Comparison of ENCODE assay signal across 13 cellular contexts in the genomic region with DNA sequence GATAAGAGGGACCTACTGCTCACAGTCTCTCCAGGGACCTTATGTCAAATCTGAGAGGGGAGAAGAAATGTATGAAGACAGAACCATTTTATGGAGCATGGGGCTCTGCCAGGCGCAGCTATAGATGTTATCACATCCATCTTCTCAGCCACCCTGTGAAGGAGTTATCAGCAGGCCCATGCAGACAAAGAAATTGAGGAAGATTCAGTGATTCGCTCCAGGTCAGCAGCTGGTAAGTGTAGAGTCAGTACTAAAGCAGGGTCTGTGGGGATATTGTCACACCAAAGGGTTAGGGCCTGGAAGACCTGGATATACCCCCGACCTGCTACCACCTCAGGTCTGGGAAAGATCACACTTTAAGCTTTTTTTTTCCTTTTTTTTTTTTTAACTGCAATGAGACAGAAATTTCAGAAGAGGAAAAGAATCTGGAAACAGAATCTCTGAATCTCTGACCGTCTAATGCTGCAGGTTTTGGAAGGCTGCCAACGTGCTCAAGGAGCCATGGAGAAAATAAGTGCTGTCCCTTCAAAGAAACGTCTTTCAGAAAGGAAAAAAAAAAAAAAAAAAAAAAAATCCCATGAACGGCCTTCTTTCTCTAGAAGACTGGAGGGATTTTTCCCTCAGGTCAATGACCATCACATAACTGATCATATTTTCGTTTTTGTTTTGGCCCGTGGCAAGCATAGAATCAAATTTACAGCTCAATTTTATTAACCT.
A peak's percentile ranks its signal among the peaks of the same experiment; 100 is the strongest.
DNase-seq lines count a peak whose midpoint lies in the region; ATAC-seq and TF ChIP-seq lines count a peak whose summit lies in the region.
"Had no signal": no experiment of that assay in that cellular context is flagged by ENCODE, and none has a peak within 500 bp of the region (broad histone marks: within the 10 kb centered on the region; RNA-seq: fewer than 3 reads in every experiment).

No MANE protein-coding gene starts in this region.

- 0 out of 3 replicates have a peak, but pooled peaks have one; percentile 24 for ATAC-seq in DND-41 (ENCODE audit: insufficient read depth, low read depth)
- no peak for ATAC-seq in GM21825 (IDR thresholded peaks at IDR 0.05; ENCODE audit: unreplicated experiment)
- no peak for ATAC-seq in GM19023 (IDR thresholded peaks at IDR 0.05; ENCODE audit: unreplicated experiment)
- ATAC-seq: foreskin keratinocyte; stimulated activated effector memory CD8-positive, alpha-beta T cell treated with anti-CD3 and anti-CD28 coated beads, Interleukin-12 subunit alpha, Interleukin-12 subunit beta, amount 100 ng/mL, for 72 hours had no signal

- no peaks in the 10 kb centered on the region for H4K20me1 ChIP-seq in DND-41 (ENCODE audit: insufficient read depth, low read length)

- H3K4me2 ChIP-seq in DND-41 (ENCODE audit: insufficient read depth, low read length): no peak overlapping the region
- no peak overlapping the region for H3K4me2 ChIP-seq in neuronal stem cell (ENCODE audit: insufficient read depth, low read length, poor library complexity, severe bottlenecking)

- no peak overlapping the region for H3K4ac ChIP-seq in neuronal stem cell (ENCODE audit: low read length)

- H3K9me3 ChIP-seq in DND-41 (ENCODE audit: insufficient read depth, low read length, severe bottlenecking): no peaks in the 10 kb centered on the region
- no peaks in the 10 kb centered on the region for H3K9me3 ChIP-seq in neuronal stem cell (replicated peaks in 1 of 2; ENCODE audit: control insufficient read depth in 2 of 2, insufficient read depth in 1 of 2, low read depth in 1 of 2, low read length in 2 of 2)
- H3K9me3 ChIP-seq: colonic mucosa had no signal

- no peak overlapping the region for H2AK5ac ChIP-seq in neuronal stem cell (ENCODE audit: low read depth, low read length)

- H2BK5ac ChIP-seq in neuronal stem cell (ENCODE audit: low read length): no peak overlapping the region

- H3K4me3 ChIP-seq in DND-41 (ENCODE audit: low read depth in 1 of 2, low read length in 2 of 2) (no peak overlapping the region), neuronal stem cell (ENCODE audit: low read length in 2 of 2) (no peak overlapping the region)
- H3K4me3 ChIP-seq: colonic mucosa had no signal

- H3K36me3 ChIP-seq in DND-41 (ENCODE audit: insufficient read depth, low read length) (no peaks in the 10 kb centered on the region), neuronal stem cell (replicated peaks in 1 of 2; ENCODE audit: control insufficient read depth in 2 of 2, insufficient read depth in 2 of 2, low read length in 2 of 2) (no peaks in the 10 kb centered on the region)
- H3K36me3 ChIP-seq: colonic mucosa had no signal

- no peak overlapping the region for H2BK12ac ChIP-seq in neuronal stem cell (ENCODE audit: low read length)

- H3K79me1 ChIP-seq in neuronal stem cell (ENCODE audit: low read depth, low read length): no peaks in the 10 kb centered on the region

- H2AFZ ChIP-seq in DND-41 (ENCODE audit: low read depth, low read length) (no peak overlapping the region), neuronal stem cell (ENCODE audit: low read length) (no peak overlapping the region)

- H3K23ac ChIP-seq in neuronal stem cell (ENCODE audit: low read depth, low read length, poor library complexity): no peak overlapping the region

- DNase-seq in DND-41 (no peak), NAMALWA (ENCODE audit: low spot score) (peak; percentile 26), astrocyte of the hippocampus (ENCODE audit: low read depth, low spot score) (peak; percentile 64), neuronal stem cell (ENCODE audit: low spot score) (no peak), activated gamma-delta T cell (lab: John Stamatoyannopoulos, UW) (no peak)
- no peak for DNase-seq in activated CD4-positive, CD25-positive, alpha-beta regulatory T cell treated with anti-CD3 and anti-CD28 coated beads, Interleukin-2, amount 50 U/mL, for 72 hours
- DNase-seq: activated CD4-positive, alpha-beta T cell treated with anti-CD3 and anti-CD28 coated beads, Interleukin-2, amount 50 U/mL, for 4 hours; activated naive CD4-positive, alpha-beta T cell; colonic mucosa; foreskin keratinocyte had no signal

- H3K9ac ChIP-seq in DND-41 (ENCODE audit: low read depth, low read length) (no peak overlapping the region), neuronal stem cell (ENCODE audit: low read depth, low read length, poor library complexity) (no peak overlapping the region)

- no peak overlapping the region for H2BK15ac ChIP-seq in neuronal stem cell (ENCODE audit: low read length)

- H4K91ac ChIP-seq in neuronal stem cell (ENCODE audit: low read depth, low read length, poor library complexity): no peak overlapping the region

- H3K79me2 ChIP-seq in DND-41 (ENCODE audit: insufficient read depth, low read length): no peaks in the 10 kb centered on the region

- H2BK120ac ChIP-seq in neuronal stem cell (ENCODE audit: low read depth, low read length): no peak overlapping the region

- H3K4me1 ChIP-seq in DND-41 (ENCODE audit: insufficient read depth, low read length) (no peaks in the 10 kb centered on the region), neuronal stem cell (ENCODE audit: control insufficient read depth in 2 of 2, insufficient read depth in 1 of 2, low read depth in 1 of 2, low read length in 2 of 2) (no peaks in the 10 kb centered on the region)
- H3K4me1 ChIP-seq: colonic mucosa had no signal

- no peak overlapping the region for H4K8ac ChIP-seq in neuronal stem cell (ENCODE audit: low read depth, low read length)

- H3K27me3 ChIP-seq in DND-41 (ENCODE audit: insufficient read depth, low read length, poor library complexity) (no peaks in the 10 kb centered on the region), neuronal stem cell (ENCODE audit: control insufficient read depth in 3 of 3, insufficient read depth in 3 of 3, low read depth in 1 of 3, low read length in 3 of 3) (no peaks in the 10 kb centered on the region)
- H3K27me3 ChIP-seq: colonic mucosa, foreskin keratinocyte had no signal

- no peak overlapping the region for H3K14ac ChIP-seq in neuronal stem cell (ENCODE audit: low read length)

- H3K27ac ChIP-seq in DND-41 (ENCODE audit: low read length) (no peak overlapping the region), neuronal stem cell (replicated peaks; ENCODE audit: low read length) (no peak overlapping the region)
- H3K27ac ChIP-seq: colonic mucosa, foreskin keratinocyte had no signal

- TF ChIP-seq CTCF in DND-41 (IDR thresholded peaks at IDR 0.05; ENCODE audit: borderline replicate concordance, extremely low read depth, low read length, poor library complexity, severe bottlenecking): no peak

- no CpG with 5 or more reads among the region's 9 CpGs for WGBS in neuronal stem cell (ENCODE audit: extremely low coverage in 2 of 2, insufficient read length in 2 of 2, insufficient replicate concordance in 1 of 2), 2 donors

- H3K18ac ChIP-seq in neuronal stem cell (ENCODE audit: low read length): peak overlapping the region; percentile 30

Comparison
In these comparisons a context has a peak if more than half of its experiments do, and no peak if none do; other contexts are left out.
1. DNase-seq: peak in NAMALWA (single experiment) and astrocyte of the hippocampus (single experiment); none in DND-41 (single experiment), neuronal stem cell (single experiment), activated CD4-positive, CD25-positive, alpha-beta regulatory T cell treated with anti-CD3 and anti-CD28 coated beads, Interleukin-2, amount 50 U/mL, for 72 hours (single experiment) and activated gamma-delta T cell (single experiment).